Comparison of ENCODE assay signal across 21 cellular contexts in genomic region chr10:113225903-113226302, GRCh38.
A peak's percentile ranks its signal among the peaks of the same experiment; 100 is the strongest.
DNase-seq lines count a peak whose midpoint lies in the region; ATAC-seq, FAIRE-seq and TF ChIP-seq lines count a peak whose summit lies in the region.
"Had no signal": no experiment of that assay in that cellular context is flagged by ENCODE, and none has a peak within 500 bp of the region (broad histone marks: within the 10 kb centered on the region; RNA-seq: fewer than 3 reads in every experiment).

No MANE protein-coding gene starts in this region.

- H3K4me1 ChIP-seq in HepG2 (ENCODE audit: insufficient read depth, low read length) (no peaks in the 10 kb centered on the region), right lobe of liver (no peaks in the 10 kb centered on the region), endodermal cell (ENCODE audit: control insufficient read depth, insufficient read depth, low read length) (no peaks in the 10 kb centered on the region)
- H3K4me1 ChIP-seq: A549 had no signal

- H3K36me3 Mint-ChIP-seq in endodermal cell (ENCODE audit: low read depth), result no peaks in the 10 kb centered on the region
- H3K36me3 Mint-ChIP-seq: CD14-positive monocyte had no signal

- H3K79me2 ChIP-seq in HepG2 (ENCODE audit: insufficient read depth, low read length), result no peaks in the 10 kb centered on the region

- peaks cover 35% of the 10 kb centered on the region for H3K27me3 Mint-ChIP-seq in endodermal cell (ENCODE audit: insufficient read depth)

- H3K27ac Mint-ChIP-seq in endodermal cell, result no peak overlapping the region
- H3K27ac Mint-ChIP-seq: CD4-positive, alpha-beta T cell; GM23338 had no signal

- no peak for TF ChIP-seq RAD21 in HepG2 (CRISPR knock-in tag; IDR thresholded peaks at IDR 0.05)

- in situ Hi-C loops in HepG2 (cut with HindIII; ENCODE audit: extremely low pct_ligation_motif_present, low pct_unique_long_range_greater_than_20kb), result no loop called here

- H3K4me3 ChIP-seq in HepG2 (replicated peaks in 1 of 3; ENCODE audit: insufficient read depth in 1 of 3, low read depth in 2 of 3, low read length in 3 of 3) (no peak overlapping the region), right lobe of liver (no peak overlapping the region), bronchial epithelial cell (ENCODE audit: low read depth, low read length) (no peak overlapping the region), endodermal cell (ENCODE audit: low read length) (no peak overlapping the region)
- H3K4me3 ChIP-seq: A549, GM23338 had no signal

- H3K27me3 ChIP-seq in HepG2 (ENCODE audit: control insufficient read depth in 1 of 2, insufficient read depth in 2 of 2, low read length in 2 of 2) (peaks cover 0 to 46% of the 10 kb centered on the region in 2 experiments; a peak in 3 of 5 replicates), right lobe of liver (no peaks in the 10 kb centered on the region), bronchial epithelial cell (ENCODE audit: control insufficient read depth, insufficient read depth, low read length) (no peaks in the 10 kb centered on the region), endodermal cell (ENCODE audit: control insufficient read depth, insufficient read depth, low read length, poor library complexity, severe bottlenecking) (peaks cover 7% of the 10 kb centered on the region)

- H3K9ac ChIP-seq in HepG2 (ENCODE audit: insufficient read depth, low read depth, low read length) (no peak overlapping the region), endodermal cell (ENCODE audit: extremely low read depth, low read length, poor library complexity, severe bottlenecking) (no peak overlapping the region)

- WGBS in HepG2 (ENCODE audit: low lambda C conversion rate), result 50% methylated on average over 11 of the region's 11 CpGs
- WGBS in right lobe of liver (ENCODE audit: insufficient coverage, low coverage, low lambda C conversion rate, missing lambda C conversion rate), result 71% methylated on average over 8 of the region's 11 CpGs
- 94 to 99% methylated on average over 10 of the region's 11 CpGs for WGBS in endodermal cell (ENCODE audit: insufficient coverage in 1 of 2, insufficient read length in 1 of 2), 2 experiments

- TF ChIP-seq CTCF in HepG2 (CRISPR knock-in tag; IDR thresholded peaks at IDR 0.05) (no peak), right lobe of liver (IDR thresholded peaks at IDR 0.05) (no peak), bronchial epithelial cell (IDR thresholded peaks at IDR 0.05; ENCODE audit: insufficient read depth, low read length, severe bottlenecking) (no peak), endodermal cell (conservative IDR thresholded peaks at IDR 0.05) (no peak)

- DNase-seq in HepG2 (ENCODE audit: low spot score) (no peak), right lobe of liver (no peak), bronchial epithelial cell (ENCODE audit: low read depth) (no peak), endodermal cell (peak; percentile 21), hippocampal formation (lab: John Stamatoyannopoulos, UW) (no peak), GM12892 (ENCODE audit: insufficient read length) (no peak)
- DNase-seq: 8988T; ACHN; CD4-positive, alpha-beta T cell; DMS 273 treated with DMSO at 0.1 percent for 48 hours; DMS79; GF-D8; H9 had no signal

- intact Hi-C loops in HepG2 (cut with micrococcal nuclease; ENCODE audit: unreplicated experiment), result no loop called here
- intact Hi-C loops in right lobe of liver (cut with DNase I), result no loop called here

- no peak overlapping the region for H3K4me3 Mint-ChIP-seq in endodermal cell
- H3K4me3 Mint-ChIP-seq: CD14-positive monocyte; CD4-positive, alpha-beta T cell; GM23338; H9 had no signal

- CTCF ChIA-PET in HepG2 (lab: Yijun Ruan, JAX; ENCODE audit: low intra/inter-chr PET ratio, low total read pairs), result no interaction called here

- H3K9me3 Mint-ChIP-seq in endodermal cell, result no peaks in the 10 kb centered on the region
- H3K9me3 Mint-ChIP-seq: CD14-positive monocyte; CD4-positive, alpha-beta T cell; CD8-positive, alpha-beta memory T cell; GM23338; H9 had no signal

- ATAC-seq in HepG2 (no peak), right lobe of liver (no peak), GM21526 (IDR thresholded peaks at IDR 0.05; ENCODE audit: low FRiP score, unreplicated experiment) (no peak)
- ATAC-seq: A549, GM23338, HCT116 had no signal

- TF ChIP-seq EP300 in HepG2 (IDR thresholded peaks at IDR 0.05; ENCODE audit: low read depth in 2 of 2, low read length in 2 of 2) (no peak), HepG2 (CRISPR knock-in tag; IDR thresholded peaks at IDR 0.05; ENCODE audit: borderline replicate concordance) (no peak)

- H3K27ac ChIP-seq in HepG2 (ENCODE audit: extremely low read length, insufficient read depth, low read length) (no peak overlapping the region), right lobe of liver (no peak overlapping the region), endodermal cell (ENCODE audit: low read depth, low read length) (no peak overlapping the region)
- H3K27ac ChIP-seq: A549 had no signal

- H3K36me3 ChIP-seq in HepG2 (replicated peaks in 1 of 2; ENCODE audit: control insufficient read depth in 1 of 2, insufficient read depth in 2 of 2, low read length in 2 of 2) (no peaks in the 10 kb centered on the region), right lobe of liver (no peaks in the 10 kb centered on the region), bronchial epithelial cell (ENCODE audit: control insufficient read depth, insufficient read depth, low read length) (no peaks in the 10 kb centered on the region), endodermal cell (ENCODE audit: control insufficient read depth, insufficient read depth, low read length) (no peaks in the 10 kb centered on the region)

- TF ChIP-seq POLR2A in HepG2 (IDR thresholded peaks at IDR 0.05; ENCODE audit: insufficient read depth in 1 of 2, low read depth in 2 of 2, low read length in 2 of 2) (no peak), right lobe of liver (IDR thresholded peaks at IDR 0.05) (no peak), GM12892 (IDR thresholded peaks at IDR 0.05; ENCODE audit: low read depth, low read length) (no peak)

- H2AFZ ChIP-seq in HepG2 (ENCODE audit: low read length), result no peak overlapping the region
- H2AFZ ChIP-seq: GM23338 had no signal

- H4K20me1 ChIP-seq in HepG2 (ENCODE audit: insufficient read depth, low read length), result no peaks in the 10 kb centered on the region

- POLR2A ChIA-PET in HepG2 (lab: Yijun Ruan, JAX), result no interaction called here

- no peak overlapping the region for H3K4me2 ChIP-seq in HepG2 (ENCODE audit: low read depth, low read length)
- H3K4me2 ChIP-seq: A549, GM23338 had no signal

- FAIRE-seq in HepG2 (lab: Jason Lieb, UNC), result no peak
- peak; percentile 43 for FAIRE-seq in bronchial epithelial cell (lab: Jason Lieb, UNC)
- no peak for FAIRE-seq in GM12892 (lab: Jason Lieb, UNC)
- FAIRE-seq: A549, D721Med, GM12891 had no signal

- H3K4me1 Mint-ChIP-seq in endodermal cell, result peaks cover 12% of the 10 kb centered on the region

- H3K9me3 ChIP-seq in HepG2 (ENCODE audit: low read length), result no peaks in the 10 kb centered on the region
- H3K9me3 ChIP-seq in right lobe of liver, result no peaks in the 10 kb centered on the region
- no peaks in the 10 kb centered on the region for H3K9me3 ChIP-seq in endodermal cell (ENCODE audit: control insufficient read depth, low read length)
- H3K9me3 ChIP-seq: A549 had no signal

- no TSS peak for BruUV-seq in HepG2 (replicated peaks; lab: Mats Ljungman, UMichigan)

TF ChIP-seq in HepG2, 621 proteins besides CTCF, POLR2A, EP300 and RAD21:
- TF ChIP-seq ZNF710 (CRISPR knock-in tag; IDR thresholded peaks at IDR 0.05; ENCODE audit: borderline replicate concordance), result no peak
- TF ChIP-seq CREB1 (IDR thresholded peaks at IDR 0.05), result peak; percentile 41
- TF ChIP-seq CREB1 (CRISPR knock-in tag; IDR thresholded peaks at IDR 0.05), result no peak
TF ChIP-seq in HepG2: peak in this region for 1.
